ENCODE assay signal across 1 cellular context in the genomic region with DNA sequence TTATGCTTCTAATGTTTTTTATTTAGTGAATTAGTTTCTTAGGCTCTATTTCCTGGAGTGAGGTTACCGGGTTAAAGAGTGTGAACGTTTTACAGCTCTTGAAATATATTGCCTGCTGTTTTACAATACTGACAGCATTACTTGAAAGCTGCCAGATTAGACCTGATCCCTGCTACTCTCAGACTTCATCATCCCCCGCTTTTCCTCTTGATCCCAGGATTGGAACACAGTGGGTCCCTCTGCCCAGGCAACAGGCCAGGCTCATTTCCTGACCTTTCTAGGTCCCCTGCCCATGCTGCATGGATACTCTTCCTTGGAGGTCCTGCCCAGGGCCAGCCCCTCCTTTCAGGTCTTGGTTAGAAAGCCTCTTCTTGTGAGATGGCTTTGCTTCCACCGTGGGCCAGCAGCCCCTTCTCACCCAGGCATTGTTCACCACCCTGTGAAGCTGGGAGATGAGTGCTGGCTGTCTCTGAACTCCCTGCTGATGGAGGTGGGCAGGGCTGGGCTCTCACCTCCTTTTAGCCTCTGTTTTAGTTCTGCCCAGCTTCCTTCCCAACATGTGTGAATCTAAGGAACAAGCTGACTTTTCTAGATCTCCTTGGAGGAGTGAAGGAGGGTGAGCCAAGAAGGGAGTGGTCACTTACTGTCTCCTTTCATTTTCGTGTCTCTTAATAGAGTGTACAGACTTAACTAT.
TF ChIP-seq lines count a peak whose summit lies in the region.

No MANE protein-coding gene starts in this region.

TF ChIP-seq in HEK293, 187 proteins besides CTCF, POLR2A, EP300 and RAD21 (continued from another document):
- TF ChIP-seq, protein P1, sequence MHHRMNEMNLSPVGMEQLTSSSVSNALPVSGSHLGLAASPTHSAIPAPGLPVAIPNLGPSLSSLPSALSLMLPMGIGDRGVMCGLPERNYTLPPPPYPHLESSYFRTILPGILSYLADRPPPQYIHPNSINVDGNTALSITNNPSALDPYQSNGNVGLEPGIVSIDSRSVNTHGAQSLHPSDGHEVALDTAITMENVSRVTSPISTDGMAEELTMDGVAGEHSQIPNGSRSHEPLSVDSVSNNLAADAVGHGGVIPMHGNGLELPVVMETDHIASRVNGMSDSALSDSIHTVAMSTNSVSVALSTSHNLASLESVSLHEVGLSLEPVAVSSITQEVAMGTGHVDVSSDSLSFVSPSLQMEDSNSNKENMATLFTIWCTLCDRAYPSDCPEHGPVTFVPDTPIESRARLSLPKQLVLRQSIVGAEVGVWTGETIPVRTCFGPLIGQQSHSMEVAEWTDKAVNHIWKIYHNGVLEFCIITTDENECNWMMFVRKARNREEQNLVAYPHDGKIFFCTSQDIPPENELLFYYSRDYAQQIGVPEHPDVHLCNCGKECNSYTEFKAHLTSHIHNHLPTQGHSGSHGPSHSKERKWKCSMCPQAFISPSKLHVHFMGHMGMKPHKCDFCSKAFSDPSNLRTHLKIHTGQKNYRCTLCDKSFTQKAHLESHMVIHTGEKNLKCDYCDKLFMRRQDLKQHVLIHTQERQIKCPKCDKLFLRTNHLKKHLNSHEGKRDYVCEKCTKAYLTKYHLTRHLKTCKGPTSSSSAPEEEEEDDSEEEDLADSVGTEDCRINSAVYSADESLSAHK (tag by site-specific recombination; IDR thresholded peaks at IDR 0.05) = peak; percentile 88
- TF ChIP-seq FEZF1 (tag by site-specific recombination; IDR thresholded peaks at IDR 0.05) = peak; percentile 96
- no peak; the same call in 1 of the 2 replicates for TF ChIP-seq TSHZ1 (tag by site-specific recombination; IDR thresholded peaks at IDR 0.05; ENCODE audit: borderline replicate concordance)
- TF ChIP-seq PRDM1 (tag by site-specific recombination; IDR thresholded peaks at IDR 0.05) = no peak
- TF ChIP-seq, protein P2, sequence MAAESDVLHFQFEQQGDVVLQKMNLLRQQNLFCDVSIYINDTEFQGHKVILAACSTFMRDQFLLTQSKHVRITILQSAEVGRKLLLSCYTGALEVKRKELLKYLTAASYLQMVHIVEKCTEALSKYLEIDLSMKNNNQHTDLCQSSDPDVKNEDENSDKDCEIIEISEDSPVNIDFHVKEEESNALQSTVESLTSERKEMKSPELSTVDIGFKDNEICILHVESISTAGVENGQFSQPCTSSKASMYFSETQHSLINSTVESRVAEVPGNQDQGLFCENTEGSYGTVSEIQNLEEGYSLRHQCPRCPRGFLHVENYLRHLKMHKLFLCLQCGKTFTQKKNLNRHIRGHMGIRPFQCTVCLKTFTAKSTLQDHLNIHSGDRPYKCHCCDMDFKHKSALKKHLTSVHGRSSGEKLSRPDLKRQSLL (tag by site-specific recombination; IDR thresholded peaks at IDR 0.05) = no peak
- no peak for TF ChIP-seq ZNF211 (tag by site-specific recombination; IDR thresholded peaks at IDR 0.05; ENCODE audit: low read depth)
- TF ChIP-seq ZNF112 (tag by site-specific recombination; IDR thresholded peaks at IDR 0.05) = no peak
- TF ChIP-seq ZNF155 (tag by site-specific recombination; IDR thresholded peaks at IDR 0.05) = no peak
- TF ChIP-seq KLF7 (tag by site-specific recombination; IDR thresholded peaks at IDR 0.05; ENCODE audit: borderline replicate concordance) = no peak
- no peak for TF ChIP-seq ZNF777 (tag by site-specific recombination; IDR thresholded peaks at IDR 0.05; ENCODE audit: borderline replicate concordance)
- no peak for TF ChIP-seq ZNF433 (tag by site-specific recombination; IDR thresholded peaks at IDR 0.05; ENCODE audit: low read depth)
- peak; percentile 58; the same call in 1 of the 2 replicates for TF ChIP-seq TCF7L2 (IDR thresholded peaks at IDR 0.05; ENCODE audit: borderline replicate concordance, low read depth, low read length)
- TF ChIP-seq, protein P3, sequence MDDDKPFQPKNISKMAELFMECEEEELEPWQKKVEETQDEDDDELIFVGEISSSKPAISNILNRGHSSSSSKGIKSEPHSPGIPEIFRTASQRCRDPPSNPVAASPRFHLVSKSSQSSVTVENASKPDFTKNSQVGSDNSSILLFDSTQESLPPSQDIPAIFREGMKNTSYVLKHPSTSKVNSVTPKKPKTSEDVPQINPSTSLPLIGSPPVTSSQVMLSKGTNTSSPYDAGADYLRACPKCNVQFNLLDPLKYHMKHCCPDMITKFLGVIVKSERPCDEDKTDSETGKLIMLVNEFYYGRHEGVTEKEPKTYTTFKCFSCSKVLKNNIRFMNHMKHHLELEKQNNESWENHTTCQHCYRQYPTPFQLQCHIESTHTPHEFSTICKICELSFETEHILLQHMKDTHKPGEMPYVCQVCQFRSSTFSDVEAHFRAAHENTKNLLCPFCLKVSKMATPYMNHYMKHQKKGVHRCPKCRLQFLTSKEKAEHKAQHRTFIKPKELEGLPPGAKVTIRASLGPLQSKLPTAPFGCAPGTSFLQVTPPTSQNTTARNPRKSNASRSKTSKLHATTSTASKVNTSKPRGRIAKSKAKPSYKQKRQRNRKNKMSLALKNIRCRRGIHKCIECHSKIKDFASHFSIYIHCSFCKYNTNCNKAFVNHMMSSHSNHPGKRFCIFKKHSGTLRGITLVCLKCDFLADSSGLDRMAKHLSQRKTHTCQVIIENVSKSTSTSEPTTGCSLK (tag by site-specific recombination; IDR thresholded peaks at IDR 0.05) = no peak
- TF ChIP-seq GLI2 (tag by site-specific recombination; IDR thresholded peaks at IDR 0.05; ENCODE audit: borderline replicate concordance, low read depth) = peak; percentile 58; the same call in 1 of the 2 replicates
- TF ChIP-seq, protein P4, sequence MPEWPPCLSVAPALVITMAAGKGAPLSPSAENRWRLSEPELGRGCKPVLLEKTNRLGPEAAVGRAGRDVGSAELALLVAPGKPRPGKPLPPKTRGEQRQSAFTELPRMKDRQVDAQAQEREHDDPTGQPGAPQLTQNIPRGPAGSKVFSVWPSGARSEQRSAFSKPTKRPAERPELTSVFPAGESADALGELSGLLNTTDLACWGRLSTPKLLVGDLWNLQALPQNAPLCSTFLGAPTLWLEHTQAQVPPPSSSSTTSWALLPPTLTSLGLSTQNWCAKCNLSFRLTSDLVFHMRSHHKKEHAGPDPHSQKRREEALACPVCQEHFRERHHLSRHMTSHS (tag by site-specific recombination; IDR thresholded peaks at IDR 0.05) = no peak
- TF ChIP-seq ZNF266 (tag by site-specific recombination; IDR thresholded peaks at IDR 0.05; ENCODE audit: low read depth) = no peak
- peak; percentile 97 for TF ChIP-seq ZNF843 (tag by site-specific recombination; IDR thresholded peaks at IDR 0.05)
- 0 out of 2 replicates have a peak, but pooled peaks have one; percentile 17 for TF ChIP-seq ZEB2 (tag by site-specific recombination; IDR thresholded peaks at IDR 0.05)
- TF ChIP-seq ZNF23 (tag by site-specific recombination; IDR thresholded peaks at IDR 0.05; ENCODE audit: borderline replicate concordance) = no peak
- no peak for TF ChIP-seq ZBTB44 (tag by site-specific recombination; IDR thresholded peaks at IDR 0.05)
- no peak for TF ChIP-seq ZNF639 (tag by site-specific recombination; IDR thresholded peaks at IDR 0.05)
- TF ChIP-seq, protein P5, sequence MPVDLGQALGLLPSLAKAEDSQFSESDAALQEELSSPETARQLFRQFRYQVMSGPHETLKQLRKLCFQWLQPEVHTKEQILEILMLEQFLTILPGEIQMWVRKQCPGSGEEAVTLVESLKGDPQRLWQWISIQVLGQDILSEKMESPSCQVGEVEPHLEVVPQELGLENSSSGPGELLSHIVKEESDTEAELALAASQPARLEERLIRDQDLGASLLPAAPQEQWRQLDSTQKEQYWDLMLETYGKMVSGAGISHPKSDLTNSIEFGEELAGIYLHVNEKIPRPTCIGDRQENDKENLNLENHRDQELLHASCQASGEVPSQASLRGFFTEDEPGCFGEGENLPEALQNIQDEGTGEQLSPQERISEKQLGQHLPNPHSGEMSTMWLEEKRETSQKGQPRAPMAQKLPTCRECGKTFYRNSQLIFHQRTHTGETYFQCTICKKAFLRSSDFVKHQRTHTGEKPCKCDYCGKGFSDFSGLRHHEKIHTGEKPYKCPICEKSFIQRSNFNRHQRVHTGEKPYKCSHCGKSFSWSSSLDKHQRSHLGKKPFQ (tag by site-specific recombination; IDR thresholded peaks at IDR 0.05) = peak; percentile 98
- TF ChIP-seq ZNF324 (tag by site-specific recombination; IDR thresholded peaks at IDR 0.05) = no peak
- TF ChIP-seq REPIN1 (tag by site-specific recombination; IDR thresholded peaks at IDR 0.05; ENCODE audit: low read depth) = no peak
- peak; percentile 53; the same call in 1 of the 2 replicates for TF ChIP-seq HIC1 (tag by site-specific recombination; IDR thresholded peaks at IDR 0.05)
- no peak for TF ChIP-seq ZNF548 (tag by site-specific recombination; IDR thresholded peaks at IDR 0.05)
- TF ChIP-seq ZNF626 (tag by site-specific recombination; IDR thresholded peaks at IDR 0.05) = no peak
- TF ChIP-seq ZNF785 (tag by site-specific recombination; IDR thresholded peaks at IDR 0.05) = no peak
- TF ChIP-seq ZNF394 (tag by site-specific recombination; IDR thresholded peaks at IDR 0.05; ENCODE audit: borderline replicate concordance) = peak; percentile 60; the same call in 1 of the 2 replicates
